ENCODE assay signal across 10 cellular contexts in the genomic region with DNA sequence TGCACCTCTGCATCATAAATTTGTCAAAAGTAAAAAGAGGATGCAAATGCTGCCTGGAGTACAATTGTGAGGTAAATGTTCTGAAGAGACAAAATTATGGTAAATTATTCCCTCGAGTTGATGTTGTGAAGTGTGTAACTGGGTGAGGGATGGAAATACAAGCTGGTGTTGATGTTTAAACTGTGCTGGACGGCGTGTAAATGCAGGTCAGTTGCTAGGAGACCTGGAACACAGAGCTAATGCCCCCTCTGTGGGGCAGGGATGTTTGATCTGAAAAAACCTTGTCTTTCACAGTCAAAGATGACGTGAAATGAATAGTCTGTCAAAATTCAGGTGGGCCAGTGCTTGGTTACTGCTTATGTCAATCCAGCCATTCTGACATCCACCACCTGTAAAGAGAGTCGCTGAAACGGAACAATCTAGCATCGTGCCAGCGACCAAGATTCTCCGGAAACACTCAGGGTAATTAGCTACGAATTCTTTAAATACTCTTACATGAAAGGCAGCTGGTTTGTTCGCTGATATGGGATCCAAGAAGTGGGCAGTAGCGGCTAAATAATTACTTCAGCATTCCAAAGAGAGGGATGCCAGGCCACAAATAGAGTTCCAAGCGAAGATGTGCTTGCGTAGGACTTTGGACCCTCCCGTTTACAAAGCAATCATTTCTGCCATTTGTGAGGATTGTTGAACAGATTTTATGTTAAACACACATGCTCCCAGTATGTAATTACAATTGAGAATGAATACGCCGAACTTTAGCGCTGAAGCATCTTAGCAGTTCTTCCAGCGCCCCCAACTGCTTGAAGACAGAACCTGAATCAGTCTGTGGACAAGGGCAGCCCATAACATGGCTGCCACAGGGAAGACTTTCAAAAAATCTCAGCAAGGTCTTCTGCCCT. TPM values are rescaled to one million over a fixed set of nuclear protein-coding genes. Genes with fewer than 3 reads are reported as not detected.
DNase-seq lines count a peak whose midpoint lies in the region; ATAC-seq lines count a peak whose summit lies in the region.
"Had no signal": no experiment of that assay in that cellular context is flagged by ENCODE, and none has a peak within 500 bp of the region (broad histone marks: within the 10 kb centered on the region; RNA-seq: fewer than 3 reads in every experiment).

No MANE protein-coding gene starts in this region.

- H3K36me3 Mint-ChIP-seq in activated CD8-positive, alpha-beta memory T cell treated with anti-CD3 and anti-CD28 coated beads, Interleukin-2, amount 10 ng/mL, durations not matched to agents 7 days and 5 days = no peaks in the 10 kb centered on the region

- no peaks in the 10 kb centered on the region for H3K36me3 ChIP-seq in skeletal muscle satellite cell (ENCODE audit: insufficient read depth, low read length)
- H3K36me3 ChIP-seq: neutrophil, Peyer's patch had no signal

- H3K4me1 ChIP-seq in skeletal muscle satellite cell (ENCODE audit: control insufficient read depth, insufficient read depth, low read length) = peaks cover 16% of the 10 kb centered on the region
- H3K4me1 ChIP-seq: Peyer's patch had no signal

- CTCF ChIA-PET in activated CD8-positive, alpha-beta memory T cell treated with anti-CD3 and anti-CD28 coated beads, Interleukin-2, amount 10 ng/mL, durations not matched to agents 7 days and 5 days (lab: Charles Lee) = interaction anchor here (1.3 to 3.7 kb wide), 5 partner anchors 8 to 389 kb away, joined by 3 to 20 read pairs (median 5); partner anchors contain the start of gene ASB4

- DNase-seq in DMS 273 (lab: John Stamatoyannopoulos, UW; ENCODE audit: unreplicated experiment) = peak; percentile 71
- no peak for DNase-seq in DMS 273 treated with DMSO at 0.1 percent for 48 hours (lab: John Stamatoyannopoulos, UW)
- DNase-seq in SHP77 treated with DMSO at 0.1 percent for 48 hours (lab: John Stamatoyannopoulos, UW) = peak; percentile 43
- peak; percentile 20 to 86 (median 65) for DNase-seq in head of caudate nucleus
- no peak for DNase-seq in activated CD8-positive, alpha-beta memory T cell treated with anti-CD3 and anti-CD28 coated beads, Interleukin-2, amount 10 ng/mL, durations not matched to agents 7 days and 5 days

- no peak overlapping the region for H3K4me3 Mint-ChIP-seq in activated CD8-positive, alpha-beta memory T cell treated with anti-CD3 and anti-CD28 coated beads, Interleukin-2, amount 10 ng/mL, durations not matched to agents 7 days and 5 days

- peak overlapping the region; percentile 53 for H3K9ac ChIP-seq in skeletal muscle satellite cell (ENCODE audit: low read depth, low read length)

- ATAC-seq in activated CD8-positive, alpha-beta memory T cell treated with anti-CD3 and anti-CD28 coated beads, Interleukin-2, amount 10 ng/mL, durations not matched to agents 7 days and 5 days = no peak
- ATAC-seq in HG03442 (IDR thresholded peaks at IDR 0.05; ENCODE audit: unreplicated experiment) = no peak
- ATAC-seq in GM21619 (IDR thresholded peaks at IDR 0.05; ENCODE audit: unreplicated experiment) = no peak

- no peaks in the 10 kb centered on the region for H3K27me3 ChIP-seq in skeletal muscle satellite cell (ENCODE audit: control insufficient read depth, insufficient read depth, low read length)
- H3K27me3 ChIP-seq: neutrophil, Peyer's patch had no signal

- H3K4me1 Mint-ChIP-seq in activated CD8-positive, alpha-beta memory T cell treated with anti-CD3 and anti-CD28 coated beads, Interleukin-2, amount 10 ng/mL, durations not matched to agents 7 days and 5 days = peaks cover 7% of the 10 kb centered on the region

- peak overlapping the region; percentile 89 for H3K4me2 ChIP-seq in skeletal muscle satellite cell (ENCODE audit: low read length)

- H3K27ac Mint-ChIP-seq in activated CD8-positive, alpha-beta memory T cell treated with anti-CD3 and anti-CD28 coated beads, Interleukin-2, amount 10 ng/mL, durations not matched to agents 7 days and 5 days = no peak overlapping the region

- intact Hi-C loops in head of caudate nucleus (cut with DNase I) = loop anchor here (10.0 kb wide), 1 partner anchor 274 kb away; no protein-coding TSS in a partner anchor

- peaks cover 11% of the 10 kb centered on the region for H3K27me3 Mint-ChIP-seq in activated CD8-positive, alpha-beta memory T cell treated with anti-CD3 and anti-CD28 coated beads, Interleukin-2, amount 10 ng/mL, durations not matched to agents 7 days and 5 days

- no peaks in the 10 kb centered on the region for H3K9me3 Mint-ChIP-seq in activated CD8-positive, alpha-beta memory T cell treated with anti-CD3 and anti-CD28 coated beads, Interleukin-2, amount 10 ng/mL, durations not matched to agents 7 days and 5 days (ENCODE audit: low read depth)

- H3K9me3 ChIP-seq in skeletal muscle satellite cell (replicated peaks; ENCODE audit: low read length) = no peaks in the 10 kb centered on the region
- H3K9me3 ChIP-seq: neutrophil, Peyer's patch had no signal

- H3K4me3 ChIP-seq in skeletal muscle satellite cell (ENCODE audit: low read length) = peak overlapping the region; percentile 67

RNA-seq across cellular contexts. Expression of gene ASB4, which starts 7.4 kb away (rescaled TPM):
- total RNA-seq in skeletal muscle satellite cell (2012; rRNA removed) = not detected in 2 replicates
- total RNA-seq in activated CD8-positive, alpha-beta memory T cell treated with anti-CD3 and anti-CD28 coated beads, Interleukin-2, amount 10 ng/mL, durations not matched to agents 7 days and 5 days = not detected

RNA-seq across cellular contexts. Expression of gene PON2, which starts 43.6 kb away (rescaled TPM):
- 49.7 and 55.0 TPM in 2 replicates for total RNA-seq in skeletal muscle satellite cell (2012; rRNA removed)
- total RNA-seq in activated CD8-positive, alpha-beta memory T cell treated with anti-CD3 and anti-CD28 coated beads, Interleukin-2, amount 10 ng/mL, durations not matched to agents 7 days and 5 days = 10 to 100 TPM in 1 of 2 experiments, 1 to 10 TPM in 1; 7.4 to 11.7 TPM

Comparison
In these comparisons a context has a peak if more than half of its experiments do, and no peak if none do; other contexts are left out.
1. DNase-seq: peak in DMS 273 (single experiment), SHP77 treated with DMSO at 0.1 percent for 48 hours (single experiment) and head of caudate nucleus (42 of 42); none in DMS 273 treated with DMSO at 0.1 percent for 48 hours (single experiment) and activated CD8-positive, alpha-beta memory T cell treated with anti-CD3 and anti-CD28 coated beads, Interleukin-2, amount 10 ng/mL, durations not matched to agents 7 days and 5 days (single experiment).